Comparison of ENCODE assay signal across 17 cellular contexts in the genomic region with DNA sequence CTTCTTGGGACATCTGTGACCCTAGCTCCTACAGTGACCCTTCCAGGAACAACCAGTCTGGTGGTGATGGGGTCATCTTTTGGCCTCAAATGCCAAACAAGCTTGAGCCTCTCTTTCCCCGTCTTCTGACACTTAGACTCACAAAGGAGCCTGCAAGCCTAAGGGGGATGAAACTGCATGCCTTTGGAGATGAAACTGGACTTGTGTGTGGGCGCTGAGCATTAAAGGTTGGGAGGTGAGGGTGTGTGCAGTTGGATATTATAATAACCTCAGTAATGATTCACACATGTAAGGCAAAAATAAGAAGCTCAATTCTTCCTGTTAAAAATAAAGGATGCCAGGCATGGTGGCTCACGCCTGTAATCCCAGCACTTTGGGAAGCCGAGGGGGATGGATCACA. TPM values are rescaled to one million over a fixed set of nuclear protein-coding genes. Genes with fewer than 3 reads are reported as not detected.
DNase-seq lines count a peak whose midpoint lies in the region; ATAC-seq and TF ChIP-seq lines count a peak whose summit lies in the region.
"Had no signal": no experiment of that assay in that cellular context is flagged by ENCODE, and none has a peak within 500 bp of the region (broad histone marks: within the 10 kb centered on the region; RNA-seq: fewer than 3 reads in every experiment).

No MANE protein-coding gene starts in this region.

- H3K4me1 Mint-ChIP-seq in HFFc6 (ENCODE audit: low read depth) (peaks cover 57% of the 10 kb centered on the region), osteocyte (ENCODE audit: unreplicated experiment) (peaks cover 6% of the 10 kb centered on the region)

- H3K27me3 Mint-ChIP-seq in HFFc6 (ENCODE audit: insufficient read depth) = no peaks in the 10 kb centered on the region
- no peaks in the 10 kb centered on the region for H3K27me3 Mint-ChIP-seq in osteocyte (ENCODE audit: unreplicated experiment)
- H3K27me3 Mint-ChIP-seq: B cell; CD4-positive, alpha-beta T cell had no signal

- H3K4me3 Mint-ChIP-seq in HFFc6 = no peak overlapping the region
- H3K4me3 Mint-ChIP-seq in osteocyte (ENCODE audit: unreplicated experiment) = no peak overlapping the region
- H3K4me3 Mint-ChIP-seq: B cell; CD4-positive, alpha-beta T cell had no signal

- peaks cover 13% of the 10 kb centered on the region for H3K36me3 Mint-ChIP-seq in HFFc6 (ENCODE audit: low read depth)
- H3K36me3 Mint-ChIP-seq in osteocyte (ENCODE audit: unreplicated experiment) = no peaks in the 10 kb centered on the region

- TF ChIP-seq CTCF in HFFc6 (IDR thresholded peaks at IDR 0.05) (no peak), RWPE2 (IDR thresholded peaks at IDR 0.05; ENCODE audit: poor library complexity, severe bottlenecking) (no peak), osteocyte (IDR thresholded peaks at IDR 0.05) (no peak)

- peak overlapping the region; percentile 95 for H3K27ac ChIP-seq in RWPE2 (ENCODE audit: poor library complexity, severe bottlenecking)

- H3K9me3 Mint-ChIP-seq in HFFc6 = no peaks in the 10 kb centered on the region
- H3K9me3 Mint-ChIP-seq in osteocyte (ENCODE audit: unreplicated experiment) = no peaks in the 10 kb centered on the region
- H3K9me3 Mint-ChIP-seq: CD4-positive, alpha-beta T cell had no signal

- H3K27me3 ChIP-seq in RWPE2 (ENCODE audit: insufficient read depth, poor library complexity, severe bottlenecking) = no peaks in the 10 kb centered on the region

- H3K36me3 ChIP-seq in RWPE2 (ENCODE audit: low read depth) = no peaks in the 10 kb centered on the region

- H3K9me3 ChIP-seq in RWPE2 (ENCODE audit: severe bottlenecking) = no peaks in the 10 kb centered on the region

- H3K4me3 ChIP-seq in RWPE2 (ENCODE audit: severe bottlenecking) = no peak overlapping the region
- H3K4me3 ChIP-seq: GM12878 had no signal

- DNase-seq in HFFc6 (no peak), RWPE2 (ENCODE audit: low spot score) (no peak), osteocyte (ENCODE audit: extremely low spot score, unreplicated experiment) (peak; percentile 36), COLO668 (lab: John Stamatoyannopoulos, UW; ENCODE audit: unreplicated experiment) (no peak), ecto neural progenitor cell (ENCODE audit: low spot score) (no peak)
- DNase-seq in activated naive CD4-positive, alpha-beta T cell (lab: John Stamatoyannopoulos, UW) = no peak
- DNase-seq: C1 segment of cervical spinal cord; CD4-positive, alpha-beta T cell; DMS79; HCEC 1CT had no signal

- no peak for ATAC-seq in RWPE2 (ENCODE audit: low read depth)
- peak; percentile 39 for ATAC-seq in esophagus mucosa
- no peak for ATAC-seq in GM19452 (IDR thresholded peaks at IDR 0.05; ENCODE audit: unreplicated experiment)
- ATAC-seq: GM12878, HepG2 had no signal

- peaks cover 30% of the 10 kb centered on the region for H3K4me1 ChIP-seq in RWPE2 (ENCODE audit: insufficient read depth, poor library complexity, severe bottlenecking)

- H3K27ac Mint-ChIP-seq in HFFc6 = peak overlapping the region; percentile 38
- no peak overlapping the region for H3K27ac Mint-ChIP-seq in osteocyte (ENCODE audit: unreplicated experiment)
- H3K27ac Mint-ChIP-seq: B cell; CD4-positive, alpha-beta T cell had no signal

RNA-seq across cellular contexts. Expression of a gene that starts 35.5 kb away (rescaled TPM):
- total RNA-seq in HFFc6 (2021; fragmentation: NEBNext Ultra II Directional; extraction: Animal tissue kit (Norgen Biotek cat#: 25700)) = 100 to 1,000 TPM in 1 of 6 experiments, 10 to 100 TPM in 5; 81.8 to 105 (median 91.5) TPM
- total RNA-seq in esophagus mucosa = 109 TPM
- total RNA-seq in osteocyte = 71.6 and 82.0 TPM in 2 replicates

RNA-seq across cellular contexts. Expression of a gene that starts 35.6 kb away (rescaled TPM):
- 10 to 100 TPM; 54.7 to 78.5 (median 64.2) TPM for total RNA-seq in HFFc6 (2021; fragmentation: NEBNext Ultra II Directional; extraction: Animal tissue kit (Norgen Biotek cat#: 25700))
- total RNA-seq in esophagus mucosa (83.4 TPM), osteocyte (59.4 and 64.0 TPM in 2 replicates)

RNA-seq across cellular contexts. Expression of a gene that starts 41.7 kb away (rescaled TPM):
- 1 to 10 TPM in 4 of 6 experiments, under 1 TPM in 2; 0.83 to 1.5 (median 1.2) TPM for total RNA-seq in HFFc6 (2021; fragmentation: NEBNext Ultra II Directional; extraction: Animal tissue kit (Norgen Biotek cat#: 25700))
- total RNA-seq in esophagus mucosa (41.8 TPM), osteocyte (0.59 and 0.68 TPM in 2 replicates)
- total RNA-seq: G401 had no signal

RNA-seq across cellular contexts. Expression of a gene that starts 45.0 kb away (rescaled TPM):
- not detected for total RNA-seq in HFFc6 (2021; fragmentation: NEBNext Ultra II Directional; extraction: Animal tissue kit (Norgen Biotek cat#: 25700))
- total RNA-seq in esophagus mucosa = 0.16 TPM
- total RNA-seq in osteocyte = 0.78 TPM in 1 of 2 replicates, not detected in the other
- total RNA-seq: G401, HepG2, HT1080 had no signal

RNA-seq across cellular contexts. Expression of a gene that starts 48.1 kb away (rescaled TPM):
- 10 to 100 TPM; 17.0 to 22.2 (median 19.8) TPM for total RNA-seq in HFFc6 (2021; fragmentation: NEBNext Ultra II Directional; extraction: Animal tissue kit (Norgen Biotek cat#: 25700))
- 11.8 TPM for total RNA-seq in esophagus mucosa
- total RNA-seq in osteocyte = 23.1 and 24.6 TPM in 2 replicates

Comparison
In these comparisons a context has a peak if more than half of its experiments do, and no peak if none do; other contexts are left out.
1. RNA of a gene that starts 41.7 kb away (total RNA-seq): 41.8 TPM in esophagus mucosa (single experiment); 0.83 to 1.5 TPM in HFFc6 and 0.59 to 0.68 TPM in osteocyte; every median in the first group is over 10 times any median in the second.